In genomic region chr4:182447938-182448280, GRCh38 we compare ENCODE assay signal across 9 cellular contexts.
A peak's percentile ranks its signal among the peaks of the same experiment; 100 is the strongest.
DNase-seq lines count a peak whose midpoint lies in the region; ATAC-seq, FAIRE-seq and TF ChIP-seq lines count a peak whose summit lies in the region.
"Had no signal": no experiment of that assay in that cellular context is flagged by ENCODE, and none has a peak within 500 bp of the region (broad histone marks: within the 10 kb centered on the region; RNA-seq: fewer than 3 reads in every experiment).

No MANE protein-coding gene starts in this region.

- ATAC-seq in HG02759 (IDR thresholded peaks at IDR 0.05; ENCODE audit: unreplicated experiment) = no peak

- no peak for TF ChIP-seq CTCF in cardiac fibroblast (IDR thresholded peaks at IDR 0.05; ENCODE audit: low read depth, low read length)

- H3K4me3 ChIP-seq in cardiac fibroblast (replicated peaks in 1 of 2; ENCODE audit: low read depth in 2 of 2, low read length in 2 of 2) = peak overlapping the region; percentile 62 to 63

- FAIRE-seq in GM19239 (lab: Jason Lieb, UNC) = no peak
- FAIRE-seq: A204.1 had no signal

- DNase-seq in NCI-H748 (lab: John Stamatoyannopoulos, UW; ENCODE audit: unreplicated experiment) (peak; percentile 29), NCI-H748 treated with DMSO at 0.1 percent for 48 hours (lab: John Stamatoyannopoulos, UW) (no peak), cardiac fibroblast (ENCODE audit: low read depth in 2 of 2) (no peak), left kidney (ENCODE audit: low read depth, low spot score) (peak; percentile 55), substantia nigra (lab: John Stamatoyannopoulos, UW) (peak in 4 of 49 donors; percentile 13 to 57 (median 36)), RPMI8226 (no peak), GM19239 (ENCODE audit: insufficient read length, low spot score) (no peak)

- H3K27ac ChIP-seq in substantia nigra (ENCODE audit: low read depth, low read length, poor library complexity, severe bottlenecking) = peak overlapping the region; percentile 42

Comparison
In these comparisons a context has a peak if more than half of its experiments do, and no peak if none do; other contexts are left out.
1. DNase-seq: peak in NCI-H748 (single experiment) and left kidney (single experiment); none in NCI-H748 treated with DMSO at 0.1 percent for 48 hours (single experiment), cardiac fibroblast (0 of 2), RPMI8226 (single experiment) and GM19239 (single experiment).